In the genomic region with DNA sequence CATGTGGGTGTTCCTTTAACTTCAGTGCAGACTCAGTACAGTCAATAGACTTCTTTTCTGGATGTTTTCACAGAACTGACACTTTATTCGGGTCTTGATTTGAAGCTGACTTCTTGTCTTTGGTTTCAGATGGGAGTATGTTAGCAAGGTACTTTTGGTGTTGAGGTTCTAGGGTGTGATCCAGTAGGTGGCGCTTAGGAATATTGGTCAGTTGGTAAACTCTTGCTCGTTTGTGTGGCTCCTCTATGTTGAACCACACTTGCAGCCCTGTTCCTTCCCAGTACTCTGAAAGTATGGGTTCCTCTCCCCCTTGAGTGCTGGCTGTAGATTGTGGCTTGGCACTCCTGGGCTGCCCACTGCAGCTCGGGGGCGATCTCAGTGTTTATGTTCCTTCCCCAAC, we compare ENCODE assay signal across 13 cellular contexts. TPM values are rescaled to one million over a fixed set of nuclear protein-coding genes. Genes with fewer than 3 reads are reported as not detected.
"Had no signal": no experiment of that assay in that cellular context is flagged by ENCODE, and none has a peak within 500 bp of the region (broad histone marks: within the 10 kb centered on the region; RNA-seq: fewer than 3 reads in every experiment).

No MANE protein-coding gene starts in this region.

RNA-seq across cellular contexts. Expression of a gene that starts 48.1 kb away (rescaled TPM):
- total RNA-seq: natural killer cell, osteoblast, ovary, progenitor cell of endocrine pancreas, psoas muscle, renal cortical epithelial cell, right cardiac atrium, sciatic nerve, smooth muscle cell, spleen had no signal
- polyA plus RNA-seq: neural cell, ovary, psoas muscle, right cardiac atrium, smooth muscle cell, spleen, thymus, urinary bladder had no signal
